In the genomic region with DNA sequence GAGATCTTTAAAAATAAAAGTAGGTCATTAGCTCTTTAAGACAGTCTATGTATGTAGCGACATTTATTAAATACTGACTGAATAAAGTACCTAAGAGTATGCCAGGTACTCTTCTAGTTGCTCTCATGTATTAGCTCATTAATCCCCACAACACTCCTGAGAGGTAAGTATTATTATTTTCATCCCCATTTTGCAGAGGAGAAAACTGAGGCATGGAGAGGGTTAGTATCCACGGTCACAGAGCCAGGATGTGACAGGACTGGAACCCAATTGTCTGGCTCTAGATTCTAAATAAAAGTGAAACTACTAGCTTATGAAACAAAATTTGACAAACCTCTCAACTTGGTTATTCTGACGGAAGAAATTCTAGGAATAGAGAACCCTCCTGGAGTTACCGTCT, we compare ENCODE assay signal across 2 cellular contexts.
TF ChIP-seq lines count a peak whose summit lies in the region.

No MANE protein-coding gene starts in this region.

TF ChIP-seq in HepG2, 621 proteins besides CTCF, POLR2A, EP300 and RAD21:
- TF ChIP-seq ZNF629 (CRISPR knock-in tag; conservative IDR thresholded peaks at IDR 0.05) (0 out of 2 replicates have a peak, but pooled peaks have one; percentile 16), NFKB2 (CRISPR knock-in tag; IDR thresholded peaks at IDR 0.05; ENCODE audit: borderline replicate concordance) (no peak), EHMT2 (IDR thresholded peaks at IDR 0.05; ENCODE audit: borderline replicate concordance, low read depth, low read length) (no peak)
- TF ChIP-seq, protein P1, sequence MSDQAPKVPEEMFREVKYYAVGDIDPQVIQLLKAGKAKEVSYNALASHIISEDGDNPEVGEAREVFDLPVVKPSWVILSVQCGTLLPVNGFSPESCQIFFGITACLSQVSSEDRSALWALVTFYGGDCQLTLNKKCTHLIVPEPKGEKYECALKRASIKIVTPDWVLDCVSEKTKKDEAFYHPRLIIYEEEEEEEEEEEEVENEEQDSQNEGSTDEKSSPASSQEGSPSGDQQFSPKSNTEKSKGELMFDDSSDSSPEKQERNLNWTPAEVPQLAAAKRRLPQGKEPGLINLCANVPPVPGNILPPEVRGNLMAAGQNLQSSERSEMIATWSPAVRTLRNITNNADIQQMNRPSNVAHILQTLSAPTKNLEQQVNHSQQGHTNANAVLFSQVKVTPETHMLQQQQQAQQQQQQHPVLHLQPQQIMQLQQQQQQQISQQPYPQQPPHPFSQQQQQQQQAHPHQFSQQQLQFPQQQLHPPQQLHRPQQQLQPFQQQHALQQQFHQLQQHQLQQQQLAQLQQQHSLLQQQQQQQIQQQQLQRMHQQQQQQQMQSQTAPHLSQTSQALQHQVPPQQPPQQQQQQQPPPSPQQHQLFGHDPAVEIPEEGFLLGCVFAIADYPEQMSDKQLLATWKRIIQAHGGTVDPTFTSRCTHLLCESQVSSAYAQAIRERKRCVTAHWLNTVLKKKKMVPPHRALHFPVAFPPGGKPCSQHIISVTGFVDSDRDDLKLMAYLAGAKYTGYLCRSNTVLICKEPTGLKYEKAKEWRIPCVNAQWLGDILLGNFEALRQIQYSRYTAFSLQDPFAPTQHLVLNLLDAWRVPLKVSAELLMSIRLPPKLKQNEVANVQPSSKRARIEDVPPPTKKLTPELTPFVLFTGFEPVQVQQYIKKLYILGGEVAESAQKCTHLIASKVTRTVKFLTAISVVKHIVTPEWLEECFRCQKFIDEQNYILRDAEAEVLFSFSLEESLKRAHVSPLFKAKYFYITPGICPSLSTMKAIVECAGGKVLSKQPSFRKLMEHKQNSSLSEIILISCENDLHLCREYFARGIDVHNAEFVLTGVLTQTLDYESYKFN (CRISPR knock-in tag; conservative IDR thresholded peaks at IDR 0.05) = no peak

TF ChIP-seq in GM12878, 131 proteins besides CTCF, POLR2A, EP300 and RAD21:
- TF ChIP-seq ZNF24 (IDR thresholded peaks at IDR 0.05) (no peak), YY1 (IDR thresholded peaks at IDR 0.05; ENCODE audit: low read depth, low read length) (no peak), ZNF622 (IDR thresholded peaks at IDR 0.05) (no peak), BCL11A (IDR thresholded peaks at IDR 0.05; ENCODE audit: low read depth, low read length) (no peak), JUND (IDR thresholded peaks at IDR 0.05; ENCODE audit: low read depth, low read length) (no peak)
